8 cellular contexts compared by ENCODE assay signal in genomic region chr19:18682807-18683108, GRCh38. TPM values are rescaled to one million over a fixed set of nuclear protein-coding genes. Genes with fewer than 3 reads are reported as not detected.
A peak's percentile ranks its signal among the peaks of the same experiment; 100 is the strongest.
DNase-seq lines count a peak whose midpoint lies in the region; ATAC-seq and TF ChIP-seq lines count a peak whose summit lies in the region.

No MANE protein-coding gene starts in this region.

- intact Hi-C loops in sigmoid colon (cut with DNase I) (loop anchor here (2.0 to 5.0 kb wide), 3 partner anchors 46 to 510 kb away; partner anchors contain the start of genes BORCS8, KLHL26, REX1BD and RFXANK), sciatic nerve (cut with DNase I) (no loop called here)

- peak overlapping the region; percentile 12; the same call in 1 of the 2 replicates for H3K27ac Mint-ChIP-seq in GM23338

- H3K4me3 ChIP-seq in GM23338 (peak overlapping the region; percentile 84), SK-N-MC (peak overlapping the region; percentile 98), fibroblast of mammary gland (ENCODE audit: control insufficient read depth, low read depth, low read length) (peak overlapping the region; percentile 57), sigmoid colon (peak overlapping the region in 3 of 4 donors; percentile 56 to 60 (median 57))

- DNase-seq in GM23338 (ENCODE audit: low spot score) (no peak), SK-N-MC (ENCODE audit: low read depth, low spot score) (no peak), fibroblast of mammary gland (ENCODE audit: low read depth) (no peak), sigmoid colon (no peak), NCI-H226 (no peak), nucleus accumbens (lab: John Stamatoyannopoulos, UW) (no peak), NCI-H1092 (lab: John Stamatoyannopoulos, UW) (no peak), sciatic nerve (ENCODE audit: low spot score) (no peak)

- no peaks in the 10 kb centered on the region for H3K9me2 ChIP-seq in GM23338 (ENCODE audit: insufficient read depth)

- no peak overlapping the region for H3K27ac ChIP-seq in GM23338 (ENCODE audit: low read depth)
- H3K27ac ChIP-seq in SK-N-MC: no peak overlapping the region
- peak overlapping the region; percentile 83 to 87 (median 84) for H3K27ac ChIP-seq in sigmoid colon

- peak overlapping the region; percentile 87; the same call in 1 of the 2 replicates for H2AFZ ChIP-seq in GM23338

- peaks cover 18% of the 10 kb centered on the region for H3K4me1 ChIP-seq in GM23338 (ENCODE audit: insufficient read depth)
- peaks cover 0 to 30% (median 27%) of the 10 kb centered on the region in 4 donors for H3K4me1 ChIP-seq in sigmoid colon

- H3K27me3 ChIP-seq in GM23338 (ENCODE audit: insufficient read depth) (no peaks in the 10 kb centered on the region), sigmoid colon (no peaks in the 10 kb centered on the region)

- ATAC-seq in GM23338 (no peak), sciatic nerve (no peak)

- H4K20me1 ChIP-seq in GM23338 (replicated peaks; ENCODE audit: insufficient read depth): no peaks in the 10 kb centered on the region; the same call in 1 of the 2 replicates

- H3K9ac ChIP-seq in SK-N-MC (ENCODE audit: insufficient read length): peak overlapping the region; percentile 90

- TF ChIP-seq POLR2A in sigmoid colon (IDR thresholded peaks at IDR 0.05): no peak

- H3K4me1 Mint-ChIP-seq in GM23338: peaks cover 12% of the 10 kb centered on the region

- WGBS in sigmoid colon, 2 donors: 13 to 43% methylated on average over 8 of the region's 8 CpGs

- H3K9me3 Mint-ChIP-seq in GM23338: no peaks in the 10 kb centered on the region

- H3K9me3 ChIP-seq in SK-N-MC (ENCODE audit: low read depth, low read length) (no peaks in the 10 kb centered on the region), sigmoid colon (no peaks in the 10 kb centered on the region)

- H3K36me3 Mint-ChIP-seq in GM23338 (ENCODE audit: low read depth): no peaks in the 10 kb centered on the region; the same call in 2 of the 3 replicates

- H3K27me3 Mint-ChIP-seq in GM23338 (ENCODE audit: insufficient read depth, low read depth, poor library complexity): peaks cover 31% of the 10 kb centered on the region

- H3K79me2 ChIP-seq in GM23338 (replicated peaks; ENCODE audit: insufficient read depth): peaks cover 35% of the 10 kb centered on the region

- no peak for TF ChIP-seq EP300 in sigmoid colon (IDR thresholded peaks at IDR 0.05)

- TF ChIP-seq CTCF in GM23338 (conservative IDR thresholded peaks at IDR 0.05; ENCODE audit: low read depth in 2 of 2) (no peak), fibroblast of mammary gland (conservative IDR thresholded peaks at IDR 0.05; ENCODE audit: control insufficient read depth, insufficient read depth, low read depth, low read length) (no peak), sigmoid colon (IDR thresholded peaks at IDR 0.05) (no peak)

- no peaks in the 10 kb centered on the region for H3K36me3 ChIP-seq in GM23338 (ENCODE audit: insufficient read depth)
- no peaks in the 10 kb centered on the region for H3K36me3 ChIP-seq in SK-N-MC (ENCODE audit: insufficient read depth, low read length)
- no peaks in the 10 kb centered on the region for H3K36me3 ChIP-seq in sigmoid colon

- peak overlapping the region; percentile 87 for H3K4me2 ChIP-seq in GM23338

- H3F3A ChIP-seq in GM23338 (replicated peaks; ENCODE audit: low read depth): 0 out of 2 replicates have a peak, but pooled peaks cover 14% of the 10 kb centered on the region

- H3K4me3 Mint-ChIP-seq in GM23338: peak overlapping the region; percentile 81

TF ChIP-seq in GM23338, 12 proteins besides CTCF, POLR2A, EP300 and RAD21:
- TF ChIP-seq EZH2 (IDR thresholded peaks at IDR 0.05; ENCODE audit: low read depth, unreplicated experiment): no peak
- TF ChIP-seq REST (IDR thresholded peaks at IDR 0.05; ENCODE audit: unreplicated experiment): no peak
- TF ChIP-seq STAT1 (IDR thresholded peaks at IDR 0.05; ENCODE audit: unreplicated experiment): no peak
- TF ChIP-seq ZNF114 (CRISPR knock-in tag; IDR thresholded peaks at IDR 0.05): no peak
- no peak for TF ChIP-seq POLR2AphosphoS5 (IDR thresholded peaks at IDR 0.05; ENCODE audit: low read depth)
- TF ChIP-seq ETS1 (IDR thresholded peaks at IDR 0.05): no peak
- TF ChIP-seq CREB1 (CRISPR knock-in tag; IDR thresholded peaks at IDR 0.05; ENCODE audit: low read depth): no peak
- no peak for TF ChIP-seq JUNB (IDR thresholded peaks at IDR 0.05; ENCODE audit: unreplicated experiment)

RNA-seq across cellular contexts. Expression of gene CRTC1, which starts 0.7 kb away (rescaled TPM):
- total RNA-seq in GM23338 (2014; rRNA removed; shearing (Covaris generic)): 5.4 and 7.1 TPM in 2 replicates
- 6.7 and 8.4 TPM in 2 replicates for polyA plus RNA-seq in GM23338 (2016; fragmentation: Nextera tagmentation; extraction: Ambion mirVana)
- 1 to 10 TPM; 2.5 to 7.2 (median 4.6) TPM for total RNA-seq in sigmoid colon
- polyA plus RNA-seq in sigmoid colon: 1 to 10 TPM; 2.8 to 8.9 (median 3.6) TPM
- 17.5 TPM for total RNA-seq in sciatic nerve

RNA-seq across cellular contexts. Expression of gene KLHL26, which starts 45.9 kb away (rescaled TPM):
- total RNA-seq in GM23338 (2014; rRNA removed; shearing (Covaris generic)): 11.2 and 13.7 TPM in 2 replicates
- polyA plus RNA-seq in GM23338 (2016; fragmentation: Nextera tagmentation; extraction: Ambion mirVana) (3.6 and 6.4 TPM in 2 replicates), sigmoid colon (1 to 10 TPM; 1.6 to 4.8 (median 1.8) TPM)
- total RNA-seq in sigmoid colon (1 to 10 TPM; 3.8 to 8.3 (median 5.9) TPM), sciatic nerve (26.1 TPM)

Comparison
In these comparisons a context has a peak if more than half of its experiments do, and no peak if none do; other contexts are left out.
1. H3K27ac ChIP-seq: peak in sigmoid colon (4 of 4); none in GM23338 (single experiment) and SK-N-MC (single experiment).
2. Peak in every context shown above with its lines, with median percentiles within 50 percentile points of each other: H3K4me3 ChIP-seq.